In genomic region chr18:34915046-34915445, GRCh38 we compare ENCODE assay signal across 24 cellular contexts.
"Had no signal": no experiment of that assay in that cellular context is flagged by ENCODE, and none has a peak within 500 bp of the region (broad histone marks: within the 10 kb centered on the region; RNA-seq: fewer than 3 reads in every experiment).

No MANE protein-coding gene starts in this region.

- H3K36me3 ChIP-seq: adrenal gland, cardiac muscle cell, colonic mucosa, gastrocnemius medialis, spleen, transverse colon had no signal

- DNase-seq: activated CD4-positive, alpha-beta T cell treated with anti-CD3 and anti-CD28 coated beads for 4 hours; activated CD4-positive, alpha-beta T cell treated with anti-CD3 and anti-CD28 coated beads, Interleukin-2, amount 50 U/mL, for 4 hours; activated naive CD4-positive, alpha-beta T cell treated with anti-CD3 and anti-CD28 coated beads for 36 hours; activated naive CD8-positive, alpha-beta T cell treated with anti-CD3 and anti-CD28 coated beads for 36 hours; activated T-cell treated with anti-CD3 and anti-CD28 coated beads for 4 hours; activated T-cell treated with anti-CD3 and anti-CD28 coated beads, Interleukin-2, amount 50 U/mL, for 72 hours; adrenal gland; aorta; cerebellar nuclear complex; colonic mucosa; effector memory CD4-positive, alpha-beta T cell; gastrocnemius medialis; glutamatergic neuron; immature natural killer cell; kidney; left colon; naive thymus-derived CD8-positive, alpha-beta T cell; right cardiac atrium; spleen; stimulated activated naive CD4-positive, alpha-beta T cell; testis; transverse colon had no signal

- H3K4me3 ChIP-seq: adrenal gland, cardiac muscle cell, colonic mucosa, gastrocnemius medialis, spleen, testis, transverse colon had no signal

- H3K27me3 ChIP-seq: adrenal gland, cardiac muscle cell, colonic mucosa, gastrocnemius medialis, testis, transverse colon had no signal

- H3K9me3 ChIP-seq: adrenal gland, colonic mucosa, gastrocnemius medialis, spleen, testis, transverse colon had no signal

- H3K27ac ChIP-seq: adrenal gland, cardiac muscle cell, colonic mucosa, spleen, testis had no signal

- H3K4me1 ChIP-seq: colonic mucosa, spleen, testis had no signal

- FAIRE-seq: urothelium cell line had no signal
